23 cellular contexts compared by ENCODE assay signal in genomic region chr14:68528031-68528687, GRCh38.
DNase-seq lines count a peak whose midpoint lies in the region; ATAC-seq and TF ChIP-seq lines count a peak whose summit lies in the region.
"Had no signal": no experiment of that assay in that cellular context is flagged by ENCODE, and none has a peak within 500 bp of the region (broad histone marks: within the 10 kb centered on the region; RNA-seq: fewer than 3 reads in every experiment).

No MANE protein-coding gene starts in this region.

- peak overlapping the region; percentile 28 for H3K27ac ChIP-seq in rectal smooth muscle tissue (ENCODE audit: low read depth, low read length)
- H3K27ac ChIP-seq: SJCRH30 had no signal

- H3K36me3 Mint-ChIP-seq in activated B cell treated with CpG ODN at 0.5 μM for 24 hours (ENCODE audit: low read depth) = peaks cover 8% of the 10 kb centered on the region
- no peaks in the 10 kb centered on the region for H3K36me3 Mint-ChIP-seq in activated T-helper 17 cell treated with anti-CD3 and anti-CD28 coated beads, Interleukin-2, amount 50 U/mL, for 72 hours (ENCODE audit: low read depth)

- TF ChIP-seq CTCF in activated B cell treated with CpG ODN at 0.5 μM for 24 hours (IDR thresholded peaks at IDR 0.05) = no peak

- peaks cover 15% of the 10 kb centered on the region for H3K9me3 Mint-ChIP-seq in activated B cell treated with CpG ODN at 0.5 μM for 24 hours
- H3K9me3 Mint-ChIP-seq in activated T-helper 17 cell treated with anti-CD3 and anti-CD28 coated beads, Interleukin-2, amount 50 U/mL, for 72 hours = peaks cover 5% of the 10 kb centered on the region

- H3K4me3 ChIP-seq in rectal smooth muscle tissue (ENCODE audit: low read length) = no peak overlapping the region
- H3K4me3 ChIP-seq: gastroesophageal sphincter, neural progenitor cell, SJCRH30, spleen had no signal

- H3K27me3 ChIP-seq in rectal smooth muscle tissue (ENCODE audit: control insufficient read depth, insufficient read depth, low read length) = no peaks in the 10 kb centered on the region
- H3K27me3 ChIP-seq: gastroesophageal sphincter, neural progenitor cell, SJCRH30, spleen had no signal

- peaks cover 34% of the 10 kb centered on the region for H3K4me1 Mint-ChIP-seq in activated B cell treated with CpG ODN at 0.5 μM for 24 hours
- no peaks in the 10 kb centered on the region for H3K4me1 Mint-ChIP-seq in activated T-helper 17 cell treated with anti-CD3 and anti-CD28 coated beads, Interleukin-2, amount 50 U/mL, for 72 hours

- intact Hi-C loops in activated B cell treated with CpG ODN at 0.5 μM for 24 hours (cut with micrococcal nuclease) = loop anchor here (2.0 kb wide), 2 partner anchors 21 to 33 kb away; no protein-coding TSS in a partner anchor

- H3K4me1 ChIP-seq in rectal smooth muscle tissue (ENCODE audit: control insufficient read depth, insufficient read depth, low read length) = peaks cover 26% of the 10 kb centered on the region

- ATAC-seq in activated B cell treated with CpG ODN at 0.5 μM for 24 hours (ENCODE audit: low read depth) = peak; percentile 77
- ATAC-seq in HG03342 (IDR thresholded peaks at IDR 0.05; ENCODE audit: unreplicated experiment) = no peak
- no peak for ATAC-seq in activated T-helper 17 cell treated with anti-CD3 and anti-CD28 coated beads, Interleukin-2, amount 50 U/mL, for 72 hours (replicated peaks)
- ATAC-seq: Panc1 had no signal

- no peak overlapping the region for H3K9ac ChIP-seq in rectal smooth muscle tissue (ENCODE audit: low read length)
- H3K9ac ChIP-seq: neural progenitor cell had no signal

- POLR2A ChIA-PET in activated B cell treated with CpG ODN at 0.5 μM for 24 hours (lab: Charles Lee) = interaction anchor here (0.5 to 9.1 kb wide), 15 partner anchors 9 to 286 kb away, joined by 3 to 74 read pairs (median 7); partner anchors contain the start of gene ZFP36L1

- no peaks in the 10 kb centered on the region for H3K27me3 Mint-ChIP-seq in activated B cell treated with CpG ODN at 0.5 μM for 24 hours
- H3K27me3 Mint-ChIP-seq in activated T-helper 17 cell treated with anti-CD3 and anti-CD28 coated beads, Interleukin-2, amount 50 U/mL, for 72 hours = no peaks in the 10 kb centered on the region
- H3K27me3 Mint-ChIP-seq: activated CD4-positive, alpha-beta memory T cell treated with anti-CD3 and anti-CD28 coated beads for 36 hours had no signal

- no peaks in the 10 kb centered on the region for H3K36me3 ChIP-seq in rectal smooth muscle tissue (ENCODE audit: control insufficient read depth, insufficient read depth, low read length)
- H3K36me3 ChIP-seq: gastroesophageal sphincter, SJCRH30, spleen had no signal

- peak; percentile 54 for DNase-seq in CD1c-positive myeloid dendritic cell (ENCODE audit: extremely low spot score)
- no peak for DNase-seq in activated B cell treated with CpG ODN at 0.5 μM for 24 hours
- DNase-seq in germinal center (ENCODE audit: low spot score) = peak; percentile 23
- DNase-seq in activated T-cell treated with anti-CD3 and anti-CD28 coated beads, Interleukin-2, amount 50 U/mL, for 1 hour = no peak
- no peak for DNase-seq in NCI-H226
- DNase-seq: activated CD4-positive, alpha-beta memory T cell treated with anti-CD3 and anti-CD28 coated beads for 36 hours; activated naive CD4-positive, alpha-beta T cell; C1 segment of cervical spinal cord; erythroblast; KG1; NCI-H187; NCI-H2227 treated with DMSO at 0.1 percent for 48 hours; NCI-H82; SJCRH30; spleen; stimulated activated CD4-positive, alpha-beta T cell treated with anti-CD3 and anti-CD28 coated beads, Interleukin-4, amount 100 ng/mL, for 4 hours; T-helper 1 cell had no signal

- H3K27ac Mint-ChIP-seq in activated B cell treated with CpG ODN at 0.5 μM for 24 hours = peak overlapping the region; percentile 91
- H3K27ac Mint-ChIP-seq in activated T-helper 17 cell treated with anti-CD3 and anti-CD28 coated beads, Interleukin-2, amount 50 U/mL, for 72 hours = no peak overlapping the region
- H3K27ac Mint-ChIP-seq: activated CD4-positive, alpha-beta memory T cell treated with anti-CD3 and anti-CD28 coated beads for 36 hours; neural progenitor cell had no signal

- peak overlapping the region; percentile 70 for H3K4me3 Mint-ChIP-seq in activated B cell treated with CpG ODN at 0.5 μM for 24 hours
- no peak overlapping the region for H3K4me3 Mint-ChIP-seq in activated T-helper 17 cell treated with anti-CD3 and anti-CD28 coated beads, Interleukin-2, amount 50 U/mL, for 72 hours
- H3K4me3 Mint-ChIP-seq: activated CD4-positive, alpha-beta memory T cell treated with anti-CD3 and anti-CD28 coated beads for 36 hours; neural progenitor cell had no signal

- CTCF ChIA-PET in activated B cell treated with CpG ODN at 0.5 μM for 24 hours (lab: Charles Lee) = interaction anchor here (0.6 kb wide), 1 partner anchor 159 kb away, joined by 3 read pairs; no protein-coding TSS in a partner anchor

Comparison
In these comparisons a context has a peak if more than half of its experiments do, and no peak if none do; other contexts are left out.
1. DNase-seq: peak in CD1c-positive myeloid dendritic cell (single experiment) and germinal center (single experiment); none in activated B cell treated with CpG ODN at 0.5 μM for 24 hours (single experiment), activated T-cell treated with anti-CD3 and anti-CD28 coated beads, Interleukin-2, amount 50 U/mL, for 1 hour (single experiment) and NCI-H226 (single experiment).